ENCODE assay signal across 16 cellular contexts in genomic region chr17:520447-521167, GRCh38.
DNase-seq lines count a peak whose midpoint lies in the region; ATAC-seq, FAIRE-seq and TF ChIP-seq lines count a peak whose summit lies in the region.
"Had no signal": no experiment of that assay in that cellular context is flagged by ENCODE, and none has a peak within 500 bp of the region (broad histone marks: within the 10 kb centered on the region; RNA-seq: fewer than 3 reads in every experiment).

No MANE protein-coding gene starts in this region.

- H3K36me3 Mint-ChIP-seq in mesothelial cell of epicardium = peaks cover 44% of the 10 kb centered on the region

- no peak for ATAC-seq in omental fat pad (ENCODE audit: low FRiP score)
- no peak for ATAC-seq in HG03159 (IDR thresholded peaks at IDR 0.05; ENCODE audit: unreplicated experiment)
- ATAC-seq: CD8-positive, alpha-beta T cell; K562; stimulated activated naive CD8-positive, alpha-beta T cell treated with anti-CD3 and anti-CD28 coated beads, Interleukin-15, amount 100 ng/mL, for 72 hours had no signal

- no peaks in the 10 kb centered on the region for H3K9me3 Mint-ChIP-seq in mesothelial cell of epicardium
- H3K9me3 Mint-ChIP-seq: CD8-positive, alpha-beta T cell; central memory CD8-positive, alpha-beta T cell; stimulated activated naive CD8-positive, alpha-beta T cell treated with anti-CD3 and anti-CD28 coated beads, Interleukin-15, amount 100 ng/mL, for 72 hours had no signal

- H3K9ac ChIP-seq in BLaER1 treated with 17β-estradiol and CSF1 and Interleukin-3, amounts not matched to agents 10 nM and 100 nM = peak overlapping the region in 5 of 11 experiments; percentile 0 to 60 (median 41); a peak in 8 of 22 replicates

- DNase-seq in HTR-8/SVneo (ENCODE audit: insufficient read length, low spot score) (no peak), brain microvascular endothelial cell (peak; percentile 58), mesothelial cell of epicardium (ENCODE audit: low spot score in 2 of 2, unreplicated experiment in 2 of 2) (no peak), NK-92 (lab: John Stamatoyannopoulos, UW; ENCODE audit: unreplicated experiment) (no peak), omental fat pad (ENCODE audit: low spot score) (no peak), head of caudate nucleus (no peak)
- DNase-seq: activated CD4-positive, CD25-positive, alpha-beta regulatory T cell treated with anti-CD3 and anti-CD28 coated beads, Interleukin-2, amount 50 U/mL, for 72 hours; CD8-positive, alpha-beta T cell; midbrain; NCI-H187; stimulated activated CD4-positive, alpha-beta T cell treated with anti-CD3 and anti-CD28 coated beads, Interleukin-4, amount 100 ng/mL, for 1 hour; stimulated activated naive CD8-positive, alpha-beta T cell treated with anti-CD3 and anti-CD28 coated beads, Interleukin-15, amount 100 ng/mL, for 72 hours had no signal

- H3K27me3 Mint-ChIP-seq in mesothelial cell of epicardium (ENCODE audit: low read depth) = no peaks in the 10 kb centered on the region
- H3K27me3 Mint-ChIP-seq: central memory CD8-positive, alpha-beta T cell; stimulated activated naive CD8-positive, alpha-beta T cell treated with anti-CD3 and anti-CD28 coated beads, Interleukin-15, amount 100 ng/mL, for 72 hours had no signal

- peak overlapping the region in 7 of 11 experiments; percentile 12 to 77 (median 73); a peak in 12 of 22 replicates for H3K4me2 ChIP-seq in BLaER1 treated with 17β-estradiol and CSF1 and Interleukin-3, amounts not matched to agents 10 nM and 100 nM

- no peaks in the 10 kb centered on the region for H4K20me1 ChIP-seq in BLaER1 treated with 17β-estradiol and CSF1 and Interleukin-3, amounts not matched to agents 10 nM and 100 nM

- H3K4me1 ChIP-seq in BLaER1 treated with 17β-estradiol and CSF1 and Interleukin-3, amounts not matched to agents 10 nM and 100 nM = peaks cover 0 to 90% (median 35%) of the 10 kb centered on the region in 10 experiments; a peak in 15 of 20 replicates

- intact Hi-C loops in head of caudate nucleus (cut with DNase I) = no loop called here

- H3K4me1 Mint-ChIP-seq in mesothelial cell of epicardium = peaks cover 20% of the 10 kb centered on the region
- H3K4me1 Mint-ChIP-seq: central memory CD8-positive, alpha-beta T cell; stimulated activated naive CD8-positive, alpha-beta T cell treated with anti-CD3 and anti-CD28 coated beads, Interleukin-15, amount 100 ng/mL, for 72 hours had no signal

- TF ChIP-seq CTCF in brain microvascular endothelial cell (IDR thresholded peaks at IDR 0.05; ENCODE audit: low read depth, low read length, missing control alignments) = no peak
- no peak for TF ChIP-seq CTCF in mesothelial cell of epicardium (IDR thresholded peaks at IDR 0.05; ENCODE audit: unreplicated experiment)
- no peak for TF ChIP-seq CTCF in omental fat pad (IDR thresholded peaks at IDR 0.05)

- peak overlapping the region; percentile 13 for H3K4me3 Mint-ChIP-seq in mesothelial cell of epicardium
- H3K4me3 Mint-ChIP-seq: CD8-positive, alpha-beta T cell; central memory CD8-positive, alpha-beta T cell; stimulated activated naive CD8-positive, alpha-beta T cell treated with anti-CD3 and anti-CD28 coated beads, Interleukin-15, amount 100 ng/mL, for 72 hours had no signal

- peak overlapping the region; percentile 88 for H3K27ac Mint-ChIP-seq in mesothelial cell of epicardium
- H3K27ac Mint-ChIP-seq: CD8-positive, alpha-beta T cell had no signal

- peak overlapping the region in 8 of 11 experiments; percentile 34 to 63 (median 54); a peak in 16 of 22 replicates for H3K27ac ChIP-seq in BLaER1 treated with 17β-estradiol and CSF1 and Interleukin-3, amounts not matched to agents 10 nM and 100 nM
- peak overlapping the region; percentile 34 for H3K27ac ChIP-seq in brain microvascular endothelial cell

- H3K4me3 ChIP-seq in BLaER1 treated with 17β-estradiol and CSF1 and Interleukin-3, amounts not matched to agents 10 nM and 100 nM = no peak overlapping the region
- no peak overlapping the region for H3K4me3 ChIP-seq in brain microvascular endothelial cell (ENCODE audit: low read depth, low read length)
- H3K4me3 ChIP-seq: K562 had no signal

- H3K9me3 ChIP-seq in BLaER1 treated with 17β-estradiol and CSF1 and Interleukin-3, amounts not matched to agents 10 nM and 100 nM (replicated peaks in 1 of 11) = no peaks in the 10 kb centered on the region

- FAIRE-seq in HTR-8/SVneo (lab: Jason Lieb, UNC) = peak; percentile 92
- FAIRE-seq: K562 had no signal

- H3K36me3 ChIP-seq in BLaER1 treated with 17β-estradiol and CSF1 and Interleukin-3, amounts not matched to agents 10 nM and 100 nM = peaks cover 38 to 92% (median 61%) of the 10 kb centered on the region in 11 experiments
- peaks cover 13% of the 10 kb centered on the region for H3K36me3 ChIP-seq in brain microvascular endothelial cell (replicated peaks)

- H3K27me3 ChIP-seq in BLaER1 treated with 17β-estradiol and CSF1 and Interleukin-3, amounts not matched to agents 10 nM and 100 nM = no peaks in the 10 kb centered on the region
- no peaks in the 10 kb centered on the region for H3K27me3 ChIP-seq in brain microvascular endothelial cell (replicated peaks)

- in situ Hi-C loops in brain microvascular endothelial cell (cut with HindIII; ENCODE audit: low pct_ligation_motif_present, low sequenced_read_pairs) = no loop called here
